In genomic region chr4:152117501-152117900, GRCh38 we compare ENCODE assay signal across 10 cellular contexts.
"Had no signal": no experiment of that assay in that cellular context is flagged by ENCODE, and none has a peak within 500 bp of the region (broad histone marks: within the 10 kb centered on the region; RNA-seq: fewer than 3 reads in every experiment).

No MANE protein-coding gene starts in this region.

- H3K4me3 Mint-ChIP-seq: neural crest cell, type B pancreatic cell had no signal

- H3K27me3 ChIP-seq: cardiac muscle cell had no signal

- H3K27ac Mint-ChIP-seq: type B pancreatic cell had no signal

- DNase-seq: activated CD4-positive, alpha-beta T cell treated with anti-CD3 and anti-CD28 coated beads for 4 hours; activated T-cell treated with anti-CD3 and anti-CD28 coated beads for 4 hours; dermis blood vessel endothelial cell; left colon; mammary epithelial cell; stimulated activated CD4-positive, alpha-beta T cell treated with anti-CD3 and anti-CD28 coated beads, Interleukin-12 subunit alpha, Interleukin-12 subunit beta, amount 100 ng/mL, for 4 hours; stimulated activated naive CD4-positive, alpha-beta T cell treated with Interleukin-2 at 50 U/mL for 16 hours had no signal

- H3K4me3 ChIP-seq: cardiac muscle cell had no signal

- H3K36me3 Mint-ChIP-seq: type B pancreatic cell had no signal

- H3K36me3 ChIP-seq: cardiac muscle cell had no signal

- ATAC-seq: left colon had no signal

- H3K9me3 Mint-ChIP-seq: neural crest cell, type B pancreatic cell had no signal

- H3K27ac ChIP-seq: cardiac muscle cell had no signal
